12 cellular contexts compared by ENCODE assay signal in the genomic region with DNA sequence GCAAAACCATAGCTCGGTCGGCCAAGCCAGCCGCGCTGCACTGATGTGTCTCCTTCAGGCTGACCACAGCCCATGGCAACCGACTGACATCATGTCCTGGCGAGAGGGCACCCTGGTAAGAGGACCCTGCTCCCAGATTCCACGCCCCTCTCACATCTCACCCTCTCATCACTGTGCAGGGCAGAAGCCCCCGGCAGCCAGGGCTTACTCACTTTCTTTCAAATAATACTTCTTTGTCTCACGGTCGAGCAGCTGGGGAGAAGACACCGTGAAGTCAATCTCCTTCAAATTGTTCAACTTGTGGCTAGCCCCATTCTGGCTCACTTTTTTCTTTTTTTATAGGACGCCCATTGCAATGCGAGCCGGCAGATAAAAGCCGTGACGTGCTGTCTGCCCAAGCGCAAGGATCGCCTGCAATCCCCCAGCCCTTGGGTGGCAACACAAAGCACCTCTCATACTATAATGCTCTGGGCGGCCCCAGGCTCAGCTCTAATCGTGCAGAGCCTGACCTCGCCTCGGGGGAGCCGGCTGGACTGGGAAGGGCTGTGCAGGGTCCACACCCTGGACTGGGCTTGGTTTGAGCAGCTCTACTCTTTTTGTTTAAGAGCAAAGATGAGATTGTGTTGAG. TPM values are rescaled to one million over a fixed set of nuclear protein-coding genes. Genes with fewer than 3 reads are reported as not detected.
DNase-seq lines count a peak whose midpoint lies in the region; TF ChIP-seq lines count a peak whose summit lies in the region.
"Had no signal": no experiment of that assay in that cellular context is flagged by ENCODE, and none has a peak within 500 bp of the region (broad histone marks: within the 10 kb centered on the region; RNA-seq: fewer than 3 reads in every experiment).

No MANE protein-coding gene starts in this region.

- no TSS peak for BruUV-seq in mammary epithelial cell (replicated peaks; lab: Mats Ljungman, UMichigan)

- H3K4me2 ChIP-seq in mammary epithelial cell (ENCODE audit: insufficient read depth, low read depth, low read length): peak overlapping the region; percentile 77

- peaks cover 96% of the 10 kb centered on the region for H3K79me2 ChIP-seq in mammary epithelial cell (ENCODE audit: insufficient read depth, low read length)

- no peak overlapping the region for H2AFZ ChIP-seq in mammary epithelial cell (ENCODE audit: low read depth, low read length)

- peak; percentile 48 for DNase-seq in NCI-H526 treated with DMSO at 0.1 percent for 48 hours (lab: John Stamatoyannopoulos, UW)
- peak; percentile 67 for DNase-seq in mammary epithelial cell
- DNase-seq in smooth muscle cell of the brain vasculature (ENCODE audit: low read depth, low spot score): peak; percentile 47
- DNase-seq in stimulated activated naive CD4-positive, alpha-beta T cell (lab: John Stamatoyannopoulos, UW): no peak
- DNase-seq in AG20443 (ENCODE audit: low spot score): no peak
- DNase-seq in posterior vena cava (ENCODE audit: low spot score): no peak
- no peak for DNase-seq in NOMO-1 treated with dmso at 0.1 percent for 144 hours (lab: John Stamatoyannopoulos, UW; ENCODE audit: unreplicated experiment)
- DNase-seq: activated CD4-positive, alpha-beta T cell treated with anti-CD3 and anti-CD28 coated beads, Interleukin-2, amount 50 U/mL, for 48 hours; NCI-H1417; stimulated activated naive CD4-positive, alpha-beta T cell treated with Interleukin-2 at 50 U/mL for 16 hours had no signal

- CTCF ChIA-PET in mammary epithelial cell (lab: Charles Lee; ENCODE audit: low non-redundant PET): interaction anchor here (0.6 kb wide), 1 partner anchor 237 kb away, joined by 6 read pairs; no protein-coding TSS in a partner anchor

- no peaks in the 10 kb centered on the region for H4K20me1 ChIP-seq in mammary epithelial cell (ENCODE audit: insufficient read depth, low read length)

- WGBS in mammary epithelial cell (ENCODE audit: low coverage, missing lambda C conversion rate): 20% methylated on average over 19 of the region's 23 CpGs

- in situ Hi-C loops in mammary epithelial cell (cut with MboI; ENCODE audit: low sequenced_read_pairs in 2 of 2): no loop called here

- no peak for TF ChIP-seq CTCF in mammary epithelial cell (conservative IDR thresholded peaks at IDR 0.05 in 1 of 2, IDR thresholded peaks at IDR 0.05 in 1 of 2; ENCODE audit: extremely low read depth in 1 of 2, insufficient read depth in 1 of 2, low read depth in 1 of 2, low read length in 2 of 2)

- no peak overlapping the region for H3K9ac ChIP-seq in mammary epithelial cell (ENCODE audit: insufficient read depth, low read length)

- dilution Hi-C loops in mammary epithelial cell (cut with HindIII; ENCODE audit: low sequenced_read_pairs): no loop called here

- intact Hi-C loops in mammary epithelial cell (cut with micrococcal nuclease) (no loop called here), posterior vena cava (cut with DNase I) (no loop called here)

- H3K4me3 ChIP-seq in mammary epithelial cell (replicated peaks in 1 of 3; ENCODE audit: insufficient read depth in 1 of 3, low read depth in 2 of 3, low read length in 3 of 3): no peak overlapping the region
- H3K4me3 ChIP-seq: ascending aorta had no signal

- H3K36me3 ChIP-seq in mammary epithelial cell (ENCODE audit: insufficient read depth, low read length): no peaks in the 10 kb centered on the region
- H3K36me3 ChIP-seq: ascending aorta had no signal

- H3K27me3 ChIP-seq in mammary epithelial cell (ENCODE audit: insufficient read depth, low read length) (no peaks in the 10 kb centered on the region), layer of hippocampus (ENCODE audit: control insufficient read depth, insufficient read depth, low read length) (no peaks in the 10 kb centered on the region)
- H3K27me3 ChIP-seq: ascending aorta had no signal

- H3K27ac ChIP-seq in mammary epithelial cell (ENCODE audit: insufficient read depth, low read depth, low read length): peak overlapping the region; percentile 33
- H3K27ac ChIP-seq in layer of hippocampus (ENCODE audit: low read depth, low read length): peak overlapping the region; percentile 38
- H3K27ac ChIP-seq: ascending aorta had no signal

- no peaks in the 10 kb centered on the region for H3K9me3 ChIP-seq in mammary epithelial cell (replicated peaks; ENCODE audit: insufficient read depth, low read length)
- H3K9me3 ChIP-seq: ascending aorta had no signal

- peaks cover 25% of the 10 kb centered on the region for H3K4me1 ChIP-seq in mammary epithelial cell (ENCODE audit: insufficient read depth, low read length)

RNA-seq across cellular contexts. Expression of a gene that starts 33.6 kb away (rescaled TPM):
- total RNA-seq in mammary epithelial cell: 10 to 100 TPM; 30.8 to 77.3 TPM
- 31.3 TPM for polyA plus RNA-seq in mammary epithelial cell
- polyA minus RNA-seq in mammary epithelial cell: 46.0 TPM
- total RNA-seq in posterior vena cava: 10 to 100 TPM; 50.3 to 78.7 TPM

Comparison
In these comparisons a context has a peak if more than half of its experiments do, and no peak if none do; other contexts are left out.
1. DNase-seq: peak in NCI-H526 treated with DMSO at 0.1 percent for 48 hours (single experiment), mammary epithelial cell (single experiment) and smooth muscle cell of the brain vasculature (single experiment); none in stimulated activated naive CD4-positive, alpha-beta T cell (0 of 6), AG20443 (single experiment), posterior vena cava (single experiment) and NOMO-1 treated with dmso at 0.1 percent for 144 hours (single experiment).